In genomic region chr11:1763336-1763795, GRCh38 we compare ENCODE assay signal across 8 cellular contexts. TPM values are rescaled to one million over a fixed set of nuclear protein-coding genes. Genes with fewer than 3 reads are reported as not detected.
DNase-seq lines count a peak whose midpoint lies in the region; ATAC-seq, FAIRE-seq and TF ChIP-seq lines count a peak whose summit lies in the region.

No MANE protein-coding gene starts in this region.

- H3K36me3 ChIP-seq in CD4-positive, alpha-beta memory T cell (ENCODE audit: insufficient read depth, low read length): no peaks in the 10 kb centered on the region
- H3K36me3 ChIP-seq in Panc1 (ENCODE audit: control insufficient read depth, insufficient read depth, low read length): 0 out of 2 replicates have a peak, but pooled peaks cover 5% of the 10 kb centered on the region
- peaks cover 7 to 36% (median 24%) of the 10 kb centered on the region in 3 donors for H3K36me3 ChIP-seq in esophagus squamous epithelium
- H3K36me3 ChIP-seq in rectal smooth muscle tissue (ENCODE audit: control insufficient read depth, insufficient read depth, low read length): peaks cover 10% of the 10 kb centered on the region

- peak overlapping the region; percentile 58 to 66 for H3K4me3 ChIP-seq in CD4-positive, alpha-beta memory T cell (ENCODE audit: low read length in 2 of 2)
- H3K4me3 ChIP-seq in Panc1 (ENCODE audit: low read depth in 2 of 2, low read length in 2 of 2): peak overlapping the region; percentile 88 to 90
- peak overlapping the region; percentile 63 to 99 (median 87) for H3K4me3 ChIP-seq in esophagus squamous epithelium
- peak overlapping the region; percentile 79 for H3K4me3 ChIP-seq in rectal smooth muscle tissue (ENCODE audit: low read length)

- H3K9me3 Mint-ChIP-seq in CD4-positive, alpha-beta memory T cell: no peaks in the 10 kb centered on the region

- peak overlapping the region in 2 of 7 donors; percentile 18 to 82 for H3K27ac Mint-ChIP-seq in CD4-positive, alpha-beta memory T cell

- peak overlapping the region; percentile 62 for H3K27ac ChIP-seq in CD4-positive, alpha-beta memory T cell (ENCODE audit: low read depth, low read length)
- peak overlapping the region; percentile 94 for H3K27ac ChIP-seq in Panc1 (ENCODE audit: low read length)
- H3K27ac ChIP-seq in esophagus squamous epithelium: peak overlapping the region; percentile 87 to 96 (median 94)
- peak overlapping the region; percentile 57 for H3K27ac ChIP-seq in rectal smooth muscle tissue (ENCODE audit: low read depth, low read length)

- peaks cover 10 to 50% (median 32%) of the 10 kb centered on the region in 4 donors for H3K4me1 Mint-ChIP-seq in CD4-positive, alpha-beta memory T cell

- H3K27me3 ChIP-seq in CD4-positive, alpha-beta memory T cell (ENCODE audit: insufficient read depth, low read length): no peaks in the 10 kb centered on the region
- no peaks in the 10 kb centered on the region for H3K27me3 ChIP-seq in Panc1 (ENCODE audit: control insufficient read depth, insufficient read depth, low read length)
- H3K27me3 ChIP-seq in esophagus squamous epithelium: no peaks in the 10 kb centered on the region
- no peaks in the 10 kb centered on the region for H3K27me3 ChIP-seq in rectal smooth muscle tissue (ENCODE audit: control insufficient read depth, insufficient read depth, low read length)

- H3K36me3 Mint-ChIP-seq in CD4-positive, alpha-beta memory T cell: peaks cover 0 to 9% of the 10 kb centered on the region in 2 donors

- no peak for TF ChIP-seq POLR2A in esophagus squamous epithelium (IDR thresholded peaks at IDR 0.05)

- peak overlapping the region; percentile 72 to 86 (median 78) for H3K4me3 Mint-ChIP-seq in CD4-positive, alpha-beta memory T cell

- DNase-seq in CD4-positive, alpha-beta memory T cell: peak in 1 of 5 donors; percentile 37
- DNase-seq in Panc1 (ENCODE audit: low read depth, low spot score): no peak
- no peak for DNase-seq in esophagus squamous epithelium (lab: John Stamatoyannopoulos, UW)
- DNase-seq in medulla oblongata (ENCODE audit: extremely low spot score): no peak
- no peak for DNase-seq in SW480 (ENCODE audit: low spot score)
- no peak for DNase-seq in GM19239 (ENCODE audit: insufficient read length, low spot score)

- no peaks in the 10 kb centered on the region for H3K27me3 Mint-ChIP-seq in CD4-positive, alpha-beta memory T cell

- POLR2A ChIA-PET in CD4-positive, alpha-beta memory T cell (lab: Charles Lee; ENCODE audit: partially characterized antibody): interaction anchor here (0.7 to 1.5 kb wide), 4 partner anchors 14 to 87 kb away, joined by 3 to 4 read pairs (median 4); no protein-coding TSS in a partner anchor
- POLR2A ChIA-PET in Panc1 (lab: Charles Lee): no interaction called here

- TF ChIP-seq CTCF in Panc1 (IDR thresholded peaks at IDR 0.05): no peak
- TF ChIP-seq CTCF in esophagus squamous epithelium (IDR thresholded peaks at IDR 0.05): no peak

- no peak for FAIRE-seq in GM19239 (lab: Jason Lieb, UNC)

- H3K9me3 ChIP-seq in CD4-positive, alpha-beta memory T cell (ENCODE audit: control insufficient read depth in 1 of 2, low read length in 2 of 2): no peaks in the 10 kb centered on the region
- H3K9me3 ChIP-seq in Panc1 (ENCODE audit: control insufficient read depth, insufficient read depth, low read depth, low read length): no peaks in the 10 kb centered on the region
- H3K9me3 ChIP-seq in esophagus squamous epithelium: no peaks in the 10 kb centered on the region

- in situ Hi-C loops in Panc1 (cut with HindIII; ENCODE audit: low pct_unique_long_range_greater_than_20kb, low sequenced_read_pairs): no loop called here

- BruUV-seq in Panc1 (replicated peaks; lab: Mats Ljungman, UMichigan): no TSS peak

- ATAC-seq in GM21619 (IDR thresholded peaks at IDR 0.05; ENCODE audit: unreplicated experiment): peak; percentile 12
- peak; percentile 32 for ATAC-seq in Panc1

- H3K4me1 ChIP-seq in CD4-positive, alpha-beta memory T cell (ENCODE audit: insufficient read depth, low read length): peaks cover 55% of the 10 kb centered on the region
- H3K4me1 ChIP-seq in Panc1 (ENCODE audit: control insufficient read depth, insufficient read depth, low read length) (peaks cover 70% of the 10 kb centered on the region), esophagus squamous epithelium (peaks cover 38 to 61% (median 42%) of the 10 kb centered on the region in 3 donors), rectal smooth muscle tissue (ENCODE audit: control insufficient read depth, insufficient read depth, low read length) (peaks cover 7% of the 10 kb centered on the region)

- 0% methylated on average over 3 of the region's 32 CpGs; no CpG with 5 or more reads in 1 of the 2 donors for WGBS in esophagus squamous epithelium, 2 donors

- intact Hi-C loops in CD4-positive, alpha-beta memory T cell (cut with micrococcal nuclease): no loop called here
- intact Hi-C loops in Panc1 (cut with micrococcal nuclease; ENCODE audit: unreplicated experiment) (loop anchor here (5.0 kb wide), 1 partner anchor 69 kb away; the partner anchor contains the start of gene SYT8), esophagus squamous epithelium (cut with DNase I) (loop anchor here (5.0 kb wide), 1 partner anchor 69 kb away; the partner anchor contains the start of gene SYT8)

- peak overlapping the region; percentile 43 for H3K9ac ChIP-seq in rectal smooth muscle tissue (ENCODE audit: low read length)

- CTCF ChIA-PET in CD4-positive, alpha-beta memory T cell (lab: Charles Lee; ENCODE audit: partially characterized antibody): no interaction called here
- CTCF ChIA-PET in Panc1 (lab: Charles Lee): interaction anchor here (0.9 kb wide), 1 partner anchor 70 kb away, joined by 3 read pairs; no protein-coding TSS in a partner anchor

RNA-seq across cellular contexts. Expression of gene CTSD, which starts 0.4 kb away (rescaled TPM):
- total RNA-seq in CD4-positive, alpha-beta memory T cell: 100 to 1,000 TPM; 206 to 214 TPM
- 100 to 1,000 TPM; 122 to 137 TPM for polyA plus RNA-seq in CD4-positive, alpha-beta memory T cell
- 1,813 TPM for total RNA-seq in Panc1 (2021; ENCODE audit: unreplicated experiment)
- 2,493 TPM for polyA plus RNA-seq in Panc1 (2012; ENCODE audit: insufficient read length)
- 100 to 1,000 TPM; 369 to 649 (median 567) TPM for total RNA-seq in esophagus squamous epithelium

RNA-seq across cellular contexts. Expression of gene IFITM10, which starts 13.0 kb away (rescaled TPM):
- 1 to 10 TPM; 1.6 to 1.8 TPM for total RNA-seq in CD4-positive, alpha-beta memory T cell
- not detected for polyA plus RNA-seq in CD4-positive, alpha-beta memory T cell
- total RNA-seq in Panc1 (2021; ENCODE audit: unreplicated experiment) (18.0 TPM), esophagus squamous epithelium (1 to 10 TPM in 3 of 4 donors, under 1 TPM in 1; 0.88 to 6.3 (median 2.4) TPM)
- polyA plus RNA-seq in Panc1 (2012; ENCODE audit: insufficient read length): 8.0 TPM
